Comparison of ENCODE assay signal across 1 cellular context in the genomic region with DNA sequence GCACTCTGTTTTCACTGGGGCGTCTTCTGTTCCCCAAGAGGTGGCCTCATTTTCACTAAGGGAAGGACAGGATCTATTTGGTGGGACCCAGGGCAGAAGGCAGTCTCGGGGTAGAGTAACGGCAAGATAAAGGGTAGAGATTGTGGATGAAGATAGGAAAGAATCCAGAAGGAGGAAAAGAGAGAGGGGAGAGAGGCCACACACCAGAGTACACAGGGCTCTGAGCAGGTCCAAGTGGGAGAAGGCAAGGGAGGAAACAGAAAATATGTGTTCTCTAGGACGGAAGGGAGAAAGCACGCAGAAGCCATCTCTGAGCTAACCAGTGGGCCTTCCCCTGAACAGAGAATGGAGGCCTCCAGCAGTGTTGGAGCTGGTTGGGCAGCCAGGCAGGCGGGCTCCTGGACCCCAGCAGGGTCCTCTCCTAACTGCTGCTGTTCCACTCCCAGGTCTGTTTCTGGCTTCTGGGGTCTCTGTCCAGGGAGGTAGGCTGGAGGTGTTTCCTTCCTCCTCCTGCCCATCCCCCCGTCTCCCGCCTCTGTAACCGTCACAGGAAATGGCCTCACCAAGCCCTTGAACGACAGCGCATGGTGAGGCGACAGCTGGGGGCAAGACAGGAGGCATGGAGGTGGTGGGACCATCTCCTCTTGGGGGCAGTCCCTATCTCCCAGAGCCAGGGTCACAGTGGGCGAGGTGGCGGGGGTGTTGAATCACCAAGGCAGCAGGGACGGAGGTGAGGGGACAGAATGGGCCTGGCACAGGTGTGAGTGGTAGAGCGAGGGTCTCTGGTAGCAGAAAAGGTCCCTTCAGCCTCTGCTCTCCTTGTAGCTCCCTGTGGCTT.
TF ChIP-seq lines count a peak whose summit lies in the region.

No MANE protein-coding gene starts in this region.

TF ChIP-seq in K562, 482 proteins besides CTCF, POLR2A, EP300 and RAD21 (continued from another document and continues in another):
- TF ChIP-seq, protein P1, sequence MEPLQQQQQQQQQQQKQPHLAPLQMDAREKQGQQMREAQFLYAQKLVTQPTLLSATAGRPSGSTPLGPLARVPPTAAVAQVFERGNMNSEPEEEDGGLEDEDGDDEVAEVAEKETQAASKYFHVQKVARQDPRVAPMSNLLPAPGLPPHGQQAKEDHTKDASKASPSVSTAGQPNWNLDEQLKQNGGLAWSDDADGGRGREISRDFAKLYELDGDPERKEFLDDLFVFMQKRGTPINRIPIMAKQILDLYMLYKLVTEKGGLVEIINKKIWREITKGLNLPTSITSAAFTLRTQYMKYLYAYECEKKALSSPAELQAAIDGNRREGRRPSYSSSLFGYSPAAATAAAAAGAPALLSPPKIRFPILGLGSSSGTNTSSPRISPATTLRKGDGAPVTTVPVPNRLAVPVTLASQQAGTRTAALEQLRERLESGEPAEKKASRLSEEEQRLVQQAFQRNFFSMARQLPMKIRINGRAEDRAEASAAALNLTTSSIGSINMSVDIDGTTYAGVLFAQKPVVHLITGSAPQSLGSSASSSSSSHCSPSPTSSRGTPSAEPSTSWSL (CRISPR knock-in tag; IDR thresholded peaks at IDR 0.05; ENCODE audit: borderline replicate concordance) = no peak
- TF ChIP-seq NEUROD1 (IDR thresholded peaks at IDR 0.05; ENCODE audit: borderline replicate concordance, low read depth, low read length, partially characterized antibody) = peak; percentile 65
- TF ChIP-seq, protein P2, sequence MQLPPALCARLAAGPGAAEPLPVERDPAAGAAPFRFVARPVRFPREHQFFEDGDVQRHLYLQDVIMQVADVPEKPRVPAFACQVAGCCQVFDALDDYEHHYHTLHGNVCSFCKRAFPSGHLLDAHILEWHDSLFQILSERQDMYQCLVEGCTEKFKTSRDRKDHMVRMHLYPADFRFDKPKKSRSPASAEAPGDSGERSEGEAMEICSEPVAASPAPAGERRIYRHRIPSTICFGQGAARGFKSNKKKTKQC (CRISPR knock-in tag; IDR thresholded peaks at IDR 0.05) = peak; percentile 49; the same call in 1 of the 2 replicates
- TF ChIP-seq DIDO1 (tag; IDR thresholded peaks at IDR 0.05; ENCODE audit: low read depth) = no peak
- no peak for TF ChIP-seq ZNF668 (CRISPR knock-in tag; IDR thresholded peaks at IDR 0.05)
- TF ChIP-seq JUND (IDR thresholded peaks at IDR 0.05; ENCODE audit: borderline replicate concordance, low read depth, low read length) = peak; percentile 72
- TF ChIP-seq JUND (tag; IDR thresholded peaks at IDR 0.05; ENCODE audit: borderline replicate concordance, low read depth, low read length) = peak; percentile 41; the same call in 2 of the 3 replicates
- TF ChIP-seq, protein P3, sequence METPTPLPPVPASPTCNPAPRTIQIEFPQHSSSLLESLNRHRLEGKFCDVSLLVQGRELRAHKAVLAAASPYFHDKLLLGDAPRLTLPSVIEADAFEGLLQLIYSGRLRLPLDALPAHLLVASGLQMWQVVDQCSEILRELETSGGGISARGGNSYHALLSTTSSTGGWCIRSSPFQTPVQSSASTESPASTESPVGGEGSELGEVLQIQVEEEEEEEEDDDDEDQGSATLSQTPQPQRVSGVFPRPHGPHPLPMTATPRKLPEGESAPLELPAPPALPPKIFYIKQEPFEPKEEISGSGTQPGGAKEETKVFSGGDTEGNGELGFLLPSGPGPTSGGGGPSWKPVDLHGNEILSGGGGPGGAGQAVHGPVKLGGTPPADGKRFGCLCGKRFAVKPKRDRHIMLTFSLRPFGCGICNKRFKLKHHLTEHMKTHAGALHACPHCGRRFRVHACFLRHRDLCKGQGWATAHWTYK (CRISPR knock-in tag; IDR thresholded peaks at IDR 0.05) = 0 out of 2 replicates have a peak, but pooled peaks have one; percentile 78
- TF ChIP-seq NFRKB (IDR thresholded peaks at IDR 0.05; ENCODE audit: low read depth) = peak; percentile 97
- TF ChIP-seq RFX1 (IDR thresholded peaks at IDR 0.05) = no peak
- no peak for TF ChIP-seq MEF2A (IDR thresholded peaks at IDR 0.05; ENCODE audit: control insufficient read depth, low read depth, low read length)
- TF ChIP-seq NCOA4 (IDR thresholded peaks at IDR 0.05; ENCODE audit: partially characterized antibody) = peak; percentile 83
- peak; percentile 22 for TF ChIP-seq HNRNPLL (IDR thresholded peaks at IDR 0.05; ENCODE audit: low read depth, low read length, poor library complexity, severe bottlenecking)
- TF ChIP-seq ZNF766 (CRISPR knock-in tag; conservative IDR thresholded peaks at IDR 0.05) = peak; percentile 63
- peak; percentile 20 for TF ChIP-seq MTA1 (IDR thresholded peaks at IDR 0.05; ENCODE audit: borderline replicate concordance)
- TF ChIP-seq, protein P4, sequence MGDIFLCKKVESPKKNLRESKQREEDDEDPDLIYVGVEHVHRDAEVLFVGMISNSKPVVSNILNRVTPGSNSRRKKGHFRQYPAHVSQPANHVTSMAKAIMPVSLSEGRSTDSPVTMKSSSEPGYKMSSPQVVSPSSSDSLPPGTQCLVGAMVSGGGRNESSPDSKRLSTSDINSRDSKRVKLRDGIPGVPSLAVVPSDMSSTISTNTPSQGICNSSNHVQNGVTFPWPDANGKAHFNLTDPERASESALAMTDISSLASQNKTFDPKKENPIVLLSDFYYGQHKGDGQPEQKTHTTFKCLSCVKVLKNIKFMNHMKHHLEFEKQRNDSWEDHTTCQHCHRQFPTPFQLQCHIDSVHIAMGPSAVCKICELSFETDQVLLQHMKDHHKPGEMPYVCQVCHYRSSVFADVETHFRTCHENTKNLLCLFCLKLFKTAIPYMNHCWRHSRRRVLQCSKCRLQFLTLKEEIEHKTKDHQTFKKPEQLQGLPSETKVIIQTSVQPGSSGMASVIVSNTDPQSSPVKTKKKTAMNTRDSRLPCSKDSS (IDR thresholded peaks at IDR 0.05; ENCODE audit: low read depth, partially characterized antibody) = peak; percentile 51
- peak; percentile 52; the same call in 1 of the 2 replicates for TF ChIP-seq FOSL1 (tag; conservative IDR thresholded peaks at IDR 0.05)
- TF ChIP-seq RFX5 (IDR thresholded peaks at IDR 0.05; ENCODE audit: low read depth, low read length) = no peak
- peak; percentile 58; the same call in 1 of the 2 replicates for TF ChIP-seq LEF1 (IDR thresholded peaks at IDR 0.05)
- TF ChIP-seq SIN3B (IDR thresholded peaks at IDR 0.05; ENCODE audit: low read depth) = no peak
- peak; percentile 50; the same call in 1 of the 2 replicates for TF ChIP-seq NR3C1 (CRISPR knock-in tag; IDR thresholded peaks at IDR 0.05)
- no peak for TF ChIP-seq CBFA2T2 (conservative IDR thresholded peaks at IDR 0.05)
- no peak for TF ChIP-seq ZNF316 (IDR thresholded peaks at IDR 0.05)
- TF ChIP-seq MAFK (IDR thresholded peaks at IDR 0.05; ENCODE audit: low read length) = no peak
- peak; percentile 58 for TF ChIP-seq ARID2 (IDR thresholded peaks at IDR 0.05)
- TF ChIP-seq SREBF1 (IDR thresholded peaks at IDR 0.05; ENCODE audit: borderline replicate concordance, low read depth, low read length) = no peak
- TF ChIP-seq MECOM (CRISPR knock-in tag; IDR thresholded peaks at IDR 0.05) = peak; percentile 6; the same call in 1 of the 2 replicates
- TF ChIP-seq, protein P5, sequence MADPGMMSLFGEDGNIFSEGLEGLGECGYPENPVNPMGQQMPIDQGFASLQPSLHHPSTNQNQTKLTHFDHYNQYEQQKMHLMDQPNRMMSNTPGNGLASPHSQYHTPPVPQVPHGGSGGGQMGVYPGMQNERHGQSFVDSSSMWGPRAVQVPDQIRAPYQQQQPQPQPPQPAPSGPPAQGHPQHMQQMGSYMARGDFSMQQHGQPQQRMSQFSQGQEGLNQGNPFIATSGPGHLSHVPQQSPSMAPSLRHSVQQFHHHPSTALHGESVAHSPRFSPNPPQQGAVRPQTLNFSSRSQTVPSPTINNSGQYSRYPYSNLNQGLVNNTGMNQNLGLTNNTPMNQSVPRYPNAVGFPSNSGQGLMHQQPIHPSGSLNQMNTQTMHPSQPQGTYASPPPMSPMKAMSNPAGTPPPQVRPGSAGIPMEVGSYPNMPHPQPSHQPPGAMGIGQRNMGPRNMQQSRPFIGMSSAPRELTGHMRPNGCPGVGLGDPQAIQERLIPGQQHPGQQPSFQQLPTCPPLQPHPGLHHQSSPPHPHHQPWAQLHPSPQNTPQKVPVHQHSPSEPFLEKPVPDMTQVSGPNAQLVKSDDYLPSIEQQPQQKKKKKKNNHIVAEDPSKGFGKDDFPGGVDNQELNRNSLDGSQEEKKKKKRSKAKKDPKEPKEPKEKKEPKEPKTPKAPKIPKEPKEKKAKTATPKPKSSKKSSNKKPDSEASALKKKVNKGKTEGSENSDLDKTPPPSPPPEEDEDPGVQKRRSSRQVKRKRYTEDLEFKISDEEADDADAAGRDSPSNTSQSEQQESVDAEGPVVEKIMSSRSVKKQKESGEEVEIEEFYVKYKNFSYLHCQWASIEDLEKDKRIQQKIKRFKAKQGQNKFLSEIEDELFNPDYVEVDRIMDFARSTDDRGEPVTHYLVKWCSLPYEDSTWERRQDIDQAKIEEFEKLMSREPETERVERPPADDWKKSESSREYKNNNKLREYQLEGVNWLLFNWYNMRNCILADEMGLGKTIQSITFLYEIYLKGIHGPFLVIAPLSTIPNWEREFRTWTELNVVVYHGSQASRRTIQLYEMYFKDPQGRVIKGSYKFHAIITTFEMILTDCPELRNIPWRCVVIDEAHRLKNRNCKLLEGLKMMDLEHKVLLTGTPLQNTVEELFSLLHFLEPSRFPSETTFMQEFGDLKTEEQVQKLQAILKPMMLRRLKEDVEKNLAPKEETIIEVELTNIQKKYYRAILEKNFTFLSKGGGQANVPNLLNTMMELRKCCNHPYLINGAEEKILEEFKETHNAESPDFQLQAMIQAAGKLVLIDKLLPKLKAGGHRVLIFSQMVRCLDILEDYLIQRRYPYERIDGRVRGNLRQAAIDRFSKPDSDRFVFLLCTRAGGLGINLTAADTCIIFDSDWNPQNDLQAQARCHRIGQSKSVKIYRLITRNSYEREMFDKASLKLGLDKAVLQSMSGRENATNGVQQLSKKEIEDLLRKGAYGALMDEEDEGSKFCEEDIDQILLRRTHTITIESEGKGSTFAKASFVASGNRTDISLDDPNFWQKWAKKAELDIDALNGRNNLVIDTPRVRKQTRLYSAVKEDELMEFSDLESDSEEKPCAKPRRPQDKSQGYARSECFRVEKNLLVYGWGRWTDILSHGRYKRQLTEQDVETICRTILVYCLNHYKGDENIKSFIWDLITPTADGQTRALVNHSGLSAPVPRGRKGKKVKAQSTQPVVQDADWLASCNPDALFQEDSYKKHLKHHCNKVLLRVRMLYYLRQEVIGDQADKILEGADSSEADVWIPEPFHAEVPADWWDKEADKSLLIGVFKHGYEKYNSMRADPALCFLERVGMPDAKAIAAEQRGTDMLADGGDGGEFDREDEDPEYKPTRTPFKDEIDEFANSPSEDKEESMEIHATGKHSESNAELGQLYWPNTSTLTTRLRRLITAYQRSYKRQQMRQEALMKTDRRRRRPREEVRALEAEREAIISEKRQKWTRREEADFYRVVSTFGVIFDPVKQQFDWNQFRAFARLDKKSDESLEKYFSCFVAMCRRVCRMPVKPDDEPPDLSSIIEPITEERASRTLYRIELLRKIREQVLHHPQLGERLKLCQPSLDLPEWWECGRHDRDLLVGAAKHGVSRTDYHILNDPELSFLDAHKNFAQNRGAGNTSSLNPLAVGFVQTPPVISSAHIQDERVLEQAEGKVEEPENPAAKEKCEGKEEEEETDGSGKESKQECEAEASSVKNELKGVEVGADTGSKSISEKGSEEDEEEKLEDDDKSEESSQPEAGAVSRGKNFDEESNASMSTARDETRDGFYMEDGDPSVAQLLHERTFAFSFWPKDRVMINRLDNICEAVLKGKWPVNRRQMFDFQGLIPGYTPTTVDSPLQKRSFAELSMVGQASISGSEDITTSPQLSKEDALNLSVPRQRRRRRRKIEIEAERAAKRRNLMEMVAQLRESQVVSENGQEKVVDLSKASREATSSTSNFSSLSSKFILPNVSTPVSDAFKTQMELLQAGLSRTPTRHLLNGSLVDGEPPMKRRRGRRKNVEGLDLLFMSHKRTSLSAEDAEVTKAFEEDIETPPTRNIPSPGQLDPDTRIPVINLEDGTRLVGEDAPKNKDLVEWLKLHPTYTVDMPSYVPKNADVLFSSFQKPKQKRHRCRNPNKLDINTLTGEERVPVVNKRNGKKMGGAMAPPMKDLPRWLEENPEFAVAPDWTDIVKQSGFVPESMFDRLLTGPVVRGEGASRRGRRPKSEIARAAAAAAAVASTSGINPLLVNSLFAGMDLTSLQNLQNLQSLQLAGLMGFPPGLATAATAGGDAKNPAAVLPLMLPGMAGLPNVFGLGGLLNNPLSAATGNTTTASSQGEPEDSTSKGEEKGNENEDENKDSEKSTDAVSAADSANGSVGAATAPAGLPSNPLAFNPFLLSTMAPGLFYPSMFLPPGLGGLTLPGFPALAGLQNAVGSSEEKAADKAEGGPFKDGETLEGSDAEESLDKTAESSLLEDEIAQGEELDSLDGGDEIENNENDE (IDR thresholded peaks at IDR 0.05; ENCODE audit: low read depth, low read length) = no peak
- no peak for TF ChIP-seq ZNF3 (CRISPR knock-in tag; IDR thresholded peaks at IDR 0.05)
- 0 out of 4 replicates have a peak, but pooled peaks of 1 of the 2 experiments have one; percentile 23 for TF ChIP-seq KDM4B (IDR thresholded peaks at IDR 0.05; ENCODE audit: borderline replicate concordance in 2 of 2, low read depth in 1 of 2)
- peak; percentile 26 for TF ChIP-seq SAP30 (IDR thresholded peaks at IDR 0.05; ENCODE audit: borderline replicate concordance, insufficient read depth, low read depth, low read length, poor library complexity, severe bottlenecking)
- no peak for TF ChIP-seq HDAC6 (IDR thresholded peaks at IDR 0.05; ENCODE audit: low read depth, low read length)
- TF ChIP-seq RBM34 (IDR thresholded peaks at IDR 0.05; ENCODE audit: borderline replicate concordance, insufficient read depth, low read length) = no peak
- peak; percentile 72; the same call in 1 of the 2 replicates for TF ChIP-seq ZBTB7A (IDR thresholded peaks at IDR 0.05; ENCODE audit: borderline replicate concordance, control insufficient read depth, low read depth, low read length)
- peak; percentile 83 for TF ChIP-seq POLR2B (IDR thresholded peaks at IDR 0.05; ENCODE audit: low read depth, partially characterized antibody)
- TF ChIP-seq ZNF561 (CRISPR knock-in tag; conservative IDR thresholded peaks at IDR 0.05) = 0 out of 2 replicates have a peak, but pooled peaks have one; percentile 65
- no peak; the same call in 1 of the 2 replicates for TF ChIP-seq SRSF3 (IDR thresholded peaks at IDR 0.05; ENCODE audit: insufficient read depth, low read length)
- TF ChIP-seq TARDBP (IDR thresholded peaks at IDR 0.05) = 0 out of 2 replicates have a peak, but pooled peaks have one; percentile 57
- peak; percentile 71 for TF ChIP-seq CHD2 (IDR thresholded peaks at IDR 0.05; ENCODE audit: low read depth, low read length)
- peak; percentile 87; the same call in 1 of the 2 replicates for TF ChIP-seq DMBX1 (CRISPR knock-in tag; IDR thresholded peaks at IDR 0.05; ENCODE audit: borderline replicate concordance)
- 0 out of 2 replicates have a peak, but pooled peaks have one; percentile 4 for TF ChIP-seq ATF7 (IDR thresholded peaks at IDR 0.05)
- peak; percentile 69 for TF ChIP-seq GTF2E2 (tag; IDR thresholded peaks at IDR 0.05)
- TF ChIP-seq XRCC5 (IDR thresholded peaks at IDR 0.05; ENCODE audit: low read depth, low read length) = no peak; the same call in 1 of the 2 replicates
- TF ChIP-seq GATA2 (CRISPR knock-in tag; IDR thresholded peaks at IDR 0.05) = peak; percentile 73
- 0 out of 2 replicates have a peak, but pooled peaks have one; percentile 28 for TF ChIP-seq SPI1 (IDR thresholded peaks at IDR 0.05; ENCODE audit: borderline replicate concordance, low read depth, low read length)
